In genomic region chr1:84772428-84772943, GRCh38 we compare ENCODE assay signal across 8 cellular contexts.
A peak's percentile ranks its signal among the peaks of the same experiment; 100 is the strongest.
DNase-seq lines count a peak whose midpoint lies in the region; ATAC-seq and TF ChIP-seq lines count a peak whose summit lies in the region.

No MANE protein-coding gene starts in this region.

- CTCF ChIA-PET in activated B cell treated with CpG ODN at 0.5 μM for 24 hours (lab: Charles Lee): interaction anchor here (0.7 to 2.6 kb wide), 14 partner anchors 9 to 867 kb away, joined by 3 to 13 read pairs (median 6); partner anchors contain the start of gene PRKACB

- H3K4me1 Mint-ChIP-seq in activated B cell treated with CpG ODN at 0.5 μM for 24 hours: no peaks in the 10 kb centered on the region

- TF ChIP-seq CTCF in activated B cell treated with CpG ODN at 0.5 μM for 24 hours (IDR thresholded peaks at IDR 0.05) (peak; percentile 43), cardiac fibroblast (IDR thresholded peaks at IDR 0.05; ENCODE audit: low read depth, low read length) (peak; percentile 92)

- H3K4me3 ChIP-seq in cardiac fibroblast (replicated peaks in 1 of 2; ENCODE audit: low read depth in 2 of 2, low read length in 2 of 2): no peak overlapping the region

- peaks cover 5% of the 10 kb centered on the region for H3K27me3 Mint-ChIP-seq in activated B cell treated with CpG ODN at 0.5 μM for 24 hours

- no peaks in the 10 kb centered on the region for H3K9me3 Mint-ChIP-seq in activated B cell treated with CpG ODN at 0.5 μM for 24 hours

- H3K27me3 ChIP-seq in layer of hippocampus (ENCODE audit: control insufficient read depth, insufficient read depth, low read length): no peaks in the 10 kb centered on the region

- no peak overlapping the region for H3K4me3 Mint-ChIP-seq in activated B cell treated with CpG ODN at 0.5 μM for 24 hours

- POLR2A ChIA-PET in activated B cell treated with CpG ODN at 0.5 μM for 24 hours (lab: Charles Lee): no interaction called here

- H3K27ac ChIP-seq in layer of hippocampus (ENCODE audit: low read depth, low read length): peak overlapping the region; percentile 27

- ATAC-seq in HG02973 (IDR thresholded peaks at IDR 0.05; ENCODE audit: unreplicated experiment) (peak; percentile 67), activated B cell treated with CpG ODN at 0.5 μM for 24 hours (ENCODE audit: low read depth) (peak; percentile 71)

- no peak overlapping the region for H3K27ac Mint-ChIP-seq in activated B cell treated with CpG ODN at 0.5 μM for 24 hours

- intact Hi-C loops in activated B cell treated with CpG ODN at 0.5 μM for 24 hours (cut with micrococcal nuclease): loop anchor here (1.0 to 10.0 kb wide), 7 partner anchors 104 to 867 kb away; no protein-coding TSS in a partner anchor

- no peaks in the 10 kb centered on the region for H3K36me3 Mint-ChIP-seq in activated B cell treated with CpG ODN at 0.5 μM for 24 hours (ENCODE audit: low read depth)

- DNase-seq in activated gamma-delta T cell treated with Interleukin-2 at 50 U/mL for 16 hours (peak; percentile 77), activated gamma-delta T cell (lab: John Stamatoyannopoulos, UW) (no peak), NCI-H2196 treated with DMSO at 0.1 percent for 48 hours (lab: John Stamatoyannopoulos, UW; ENCODE audit: unreplicated experiment) (peak; percentile 52), activated B cell treated with CpG ODN at 0.5 μM for 24 hours (peak; percentile 58), cardiac fibroblast (ENCODE audit: low read depth in 2 of 2) (peak; percentile 88 to 89)
- peak; percentile 69 to 82 for DNase-seq in stimulated activated CD4-positive, alpha-beta T cell treated with anti-CD3 and anti-CD28 coated beads, Interleukin-2, amount 100 ng/mL, for 48 hours
